In genomic region chr9:99135498-99135897, GRCh38 we compare ENCODE assay signal across 12 cellular contexts. TPM values are rescaled to one million over a fixed set of nuclear protein-coding genes. Genes with fewer than 3 reads are reported as not detected.
DNase-seq lines count a peak whose midpoint lies in the region; ATAC-seq and TF ChIP-seq lines count a peak whose summit lies in the region.
"Had no signal": no experiment of that assay in that cellular context is flagged by ENCODE, and none has a peak within 500 bp of the region (broad histone marks: within the 10 kb centered on the region; RNA-seq: fewer than 3 reads in every experiment).

No MANE protein-coding gene starts in this region.

- no peaks in the 10 kb centered on the region for H3K9me3 ChIP-seq in CD8-positive, alpha-beta T cell (ENCODE audit: low read length)
- H3K9me3 ChIP-seq in body of pancreas, result no peaks in the 10 kb centered on the region
- no peaks in the 10 kb centered on the region for H3K9me3 ChIP-seq in BE2C
- H3K9me3 ChIP-seq: Caco-2, stomach had no signal

- peaks cover 51% of the 10 kb centered on the region for H3K36me3 Mint-ChIP-seq in CD8-positive, alpha-beta T cell
- peaks cover 25 to 39% (median 26%) of the 10 kb centered on the region in 3 donors for H3K36me3 Mint-ChIP-seq in immature natural killer cell

- no peaks in the 10 kb centered on the region for H3K27me3 Mint-ChIP-seq in CD8-positive, alpha-beta T cell (ENCODE audit: low read depth)
- H3K27me3 Mint-ChIP-seq in immature natural killer cell (ENCODE audit: low read depth in 3 of 3), result peaks cover 0 to 2% (median 0%) of the 10 kb centered on the region in 3 donors

- peak overlapping the region; percentile 89 for H3K27ac Mint-ChIP-seq in CD8-positive, alpha-beta T cell
- H3K27ac Mint-ChIP-seq in immature natural killer cell, result peak overlapping the region; percentile 76 to 85 (median 80)

- peak; percentile 83 for ATAC-seq in CD8-positive, alpha-beta T cell
- ATAC-seq in GM21360 (IDR thresholded peaks at IDR 0.05; ENCODE audit: unreplicated experiment) (peak; percentile 37), body of pancreas (no peak), GM19463 (IDR thresholded peaks at IDR 0.05; ENCODE audit: unreplicated experiment) (no peak)

- peak overlapping the region; percentile 58 for H3K4me3 Mint-ChIP-seq in CD8-positive, alpha-beta T cell
- peak overlapping the region; percentile 23 to 74 (median 58) for H3K4me3 Mint-ChIP-seq in immature natural killer cell

- DNase-seq in CD8-positive, alpha-beta T cell, result no peak
- peak; percentile 87 for DNase-seq in NCI-H1694 treated with DMSO at 0.1 percent for 48 hours (lab: John Stamatoyannopoulos, UW)
- no peak for DNase-seq in immature natural killer cell
- no peak for DNase-seq in body of pancreas
- no peak for DNase-seq in BE2C
- no peak for DNase-seq in NCI-H1930 (lab: John Stamatoyannopoulos, UW)
- DNase-seq: Caco-2, GOT3, stomach had no signal

- peaks cover 79% of the 10 kb centered on the region for H3K4me1 Mint-ChIP-seq in CD8-positive, alpha-beta T cell (ENCODE audit: low read depth)
- H3K4me1 Mint-ChIP-seq in immature natural killer cell, result peaks cover 82 to 98% of the 10 kb centered on the region in 2 donors

- peaks cover 71% of the 10 kb centered on the region for H3K4me1 ChIP-seq in CD8-positive, alpha-beta T cell (ENCODE audit: insufficient read depth, low read length)
- H3K4me1 ChIP-seq in body of pancreas, result no peaks in the 10 kb centered on the region
- H3K4me1 ChIP-seq in BE2C, result no peaks in the 10 kb centered on the region
- H3K4me1 ChIP-seq: Caco-2 had no signal

- POLR2A ChIA-PET in CD8-positive, alpha-beta T cell (lab: Charles Lee), result interaction anchor here (0.6 to 5.9 kb wide), 9 partner anchors 8 to 408 kb away, joined by 3 to 47 read pairs (median 5); partner anchors contain the start of gene TGFBR1

- peak overlapping the region; percentile 4 for H3K27ac ChIP-seq in CD8-positive, alpha-beta T cell (ENCODE audit: low read depth, low read length)
- no peak overlapping the region for H3K27ac ChIP-seq in body of pancreas
- H3K27ac ChIP-seq: foreskin keratinocyte had no signal

- WGBS in body of pancreas, 2 donors, result 89 to 93% methylated on average over 4 of the region's 4 CpGs

- CTCF ChIA-PET in CD8-positive, alpha-beta T cell (lab: Charles Lee), result interaction anchor here (0.7 to 12.8 kb wide), 10 partner anchors 10 to 329 kb away, joined by 3 to 374 read pairs (median 4); no protein-coding TSS in a partner anchor

- no peaks in the 10 kb centered on the region for H3K36me3 ChIP-seq in CD8-positive, alpha-beta T cell (ENCODE audit: insufficient read depth, low read length)
- H3K36me3 ChIP-seq in body of pancreas (replicated peaks in 1 of 2; ENCODE audit: insufficient read depth in 1 of 2, low read depth in 2 of 2) (no peaks in the 10 kb centered on the region), BE2C (no peaks in the 10 kb centered on the region)

- no peak for TF ChIP-seq POLR2A in body of pancreas (IDR thresholded peaks at IDR 0.05)

- H3K27me3 ChIP-seq in CD8-positive, alpha-beta T cell (ENCODE audit: insufficient read depth, low read length), result no peaks in the 10 kb centered on the region
- no peaks in the 10 kb centered on the region for H3K27me3 ChIP-seq in body of pancreas
- no peaks in the 10 kb centered on the region for H3K27me3 ChIP-seq in BE2C
- H3K27me3 ChIP-seq: foreskin keratinocyte, stomach had no signal

- no peaks in the 10 kb centered on the region for H3K9me3 Mint-ChIP-seq in CD8-positive, alpha-beta T cell
- no peaks in the 10 kb centered on the region for H3K9me3 Mint-ChIP-seq in immature natural killer cell

- no peak overlapping the region for H3K4me3 ChIP-seq in CD8-positive, alpha-beta T cell (ENCODE audit: low read depth, low read length)
- H3K4me3 ChIP-seq in body of pancreas (no peak overlapping the region), BE2C (ENCODE audit: low read depth, low read length) (no peak overlapping the region)
- H3K4me3 ChIP-seq: stomach had no signal

- TF ChIP-seq CTCF in CD8-positive, alpha-beta T cell (IDR thresholded peaks at IDR 0.05), result no peak
- TF ChIP-seq CTCF in body of pancreas (IDR thresholded peaks at IDR 0.05), result no peak
- TF ChIP-seq CTCF in BE2C (IDR thresholded peaks at IDR 0.05; ENCODE audit: low read depth, low read length), result no peak

- intact Hi-C loops in CD8-positive, alpha-beta T cell (cut with DNase I, micrococcal nuclease), result loop anchor here in 1 of 2 experiments (1.0 to 10.0 kb wide), 4 partner anchors 22 to 331 kb away; partner anchors contain the start of gene GALNT12
- intact Hi-C loops in body of pancreas (cut with DNase I), result no loop called here

RNA-seq across cellular contexts. Expression of gene TGFBR1, which starts 30.6 kb away (rescaled TPM):
- total RNA-seq in CD8-positive, alpha-beta T cell, result 10 to 100 TPM; 24.2 to 25.8 TPM
- 10 to 100 TPM; 34.2 to 71.0 (median 67.8) TPM for polyA plus RNA-seq in immature natural killer cell
- 10 to 100 TPM; 10.5 to 18.7 TPM for total RNA-seq in body of pancreas
- 3.2 TPM for polyA plus RNA-seq in BE2C (2012; ENCODE audit: insufficient read depth, insufficient read length, low read depth)

Comparison
In these comparisons a context has a peak if more than half of its experiments do, and no peak if none do; other contexts are left out.
1. ATAC-seq: peak in CD8-positive, alpha-beta T cell (single experiment) and GM21360 (single experiment); none in body of pancreas (single experiment) and GM19463 (single experiment).